ENCODE assay signal across 10 cellular contexts in genomic region chr10:46600516-46600915, GRCh38. TPM values are rescaled to one million over a fixed set of nuclear protein-coding genes. Genes with fewer than 3 reads are reported as not detected.
DNase-seq lines count a peak whose midpoint lies in the region; ATAC-seq lines count a peak whose summit lies in the region.
"Not testable (repeated sequence)": the region's sequence is repeated elsewhere in the genome, so short reads cannot be mapped to it uniquely, and the experiment has no call there.
"Had no signal": no experiment of that assay in that cellular context is flagged by ENCODE, and none has a peak within 500 bp of the region (broad histone marks: within the 10 kb centered on the region; RNA-seq: fewer than 3 reads in every experiment).

No MANE protein-coding gene starts in this region.

- not testable (repeated sequence) for H3K9me3 Mint-ChIP-seq in activated CD8-positive, alpha-beta T cell treated with anti-CD3 and anti-CD28 coated beads, Interleukin-2, amount 10 ng/mL, durations not matched to agents 7 days and 5 days (ENCODE audit: insufficient read depth)

- H3K36me3 Mint-ChIP-seq in activated CD8-positive, alpha-beta T cell treated with anti-CD3 and anti-CD28 coated beads, Interleukin-2, amount 10 ng/mL, durations not matched to agents 7 days and 5 days (ENCODE audit: low read depth) = not testable (repeated sequence)

- not testable (repeated sequence) for H3K4me3 Mint-ChIP-seq in activated CD8-positive, alpha-beta T cell treated with anti-CD3 and anti-CD28 coated beads, Interleukin-2, amount 10 ng/mL, durations not matched to agents 7 days and 5 days

- H3K27ac Mint-ChIP-seq in activated CD8-positive, alpha-beta T cell treated with anti-CD3 and anti-CD28 coated beads, Interleukin-2, amount 10 ng/mL, durations not matched to agents 7 days and 5 days = not testable (repeated sequence)

- peak; percentile 47 for ATAC-seq in GM18519 (IDR thresholded peaks at IDR 0.05; ENCODE audit: low FRiP score, unreplicated experiment)
- ATAC-seq in GM19395 (IDR thresholded peaks at IDR 0.05; ENCODE audit: unreplicated experiment) = peak; percentile 70
- peak; percentile 62 for ATAC-seq in GM21737 (IDR thresholded peaks at IDR 0.05; ENCODE audit: unreplicated experiment)
- ATAC-seq in HG02885 (IDR thresholded peaks at IDR 0.05; ENCODE audit: poor library complexity, unreplicated experiment) = peak; percentile 62
- ATAC-seq in HG03442 (IDR thresholded peaks at IDR 0.05; ENCODE audit: unreplicated experiment) = peak; percentile 50
- peak; percentile 58 for ATAC-seq in activated CD8-positive, alpha-beta T cell treated with anti-CD3 and anti-CD28 coated beads, Interleukin-2, amount 10 ng/mL, durations not matched to agents 7 days and 5 days
- ATAC-seq in left colon = peak; percentile 62

- CTCF ChIA-PET in activated CD8-positive, alpha-beta T cell treated with anti-CD3 and anti-CD28 coated beads, Interleukin-2, amount 10 ng/mL, durations not matched to agents 7 days and 5 days (lab: Charles Lee) = not testable (repeated sequence)

- intact Hi-C loops in left colon (cut with DNase I, micrococcal nuclease) = not testable (repeated sequence)

- H3K4me1 Mint-ChIP-seq in activated CD8-positive, alpha-beta T cell treated with anti-CD3 and anti-CD28 coated beads, Interleukin-2, amount 10 ng/mL, durations not matched to agents 7 days and 5 days (ENCODE audit: low read depth) = not testable (repeated sequence)

- POLR2A ChIA-PET in activated CD8-positive, alpha-beta T cell treated with anti-CD3 and anti-CD28 coated beads, Interleukin-2, amount 10 ng/mL, durations not matched to agents 7 days and 5 days (lab: Charles Lee) = not testable (repeated sequence)

- H3K27me3 Mint-ChIP-seq in activated CD8-positive, alpha-beta T cell treated with anti-CD3 and anti-CD28 coated beads, Interleukin-2, amount 10 ng/mL, durations not matched to agents 7 days and 5 days (ENCODE audit: low read depth) = not testable (repeated sequence)

- DNase-seq in activated CD8-positive, alpha-beta T cell treated with anti-CD3 and anti-CD28 coated beads, Interleukin-2, amount 10 ng/mL, durations not matched to agents 7 days and 5 days = peak; percentile 25
- not testable (repeated sequence) for DNase-seq in left colon

RNA-seq across cellular contexts. Expression of gene SYT15, which starts 21.6 kb away (rescaled TPM):
- total RNA-seq in activated CD8-positive, alpha-beta T cell treated with anti-CD3 and anti-CD28 coated beads, Interleukin-2, amount 10 ng/mL, durations not matched to agents 7 days and 5 days = 1 to 10 TPM in 1 of 2 experiments, under 1 TPM in 1; 0.55 to 1.0 TPM
- 1 to 10 TPM; 1.4 to 2.2 TPM for total RNA-seq in left colon

RNA-seq across cellular contexts. Expression of gene GPRIN2, which starts 44.1 kb away (rescaled TPM):
- not detected for total RNA-seq in activated CD8-positive, alpha-beta T cell treated with anti-CD3 and anti-CD28 coated beads, Interleukin-2, amount 10 ng/mL, durations not matched to agents 7 days and 5 days
- 10 to 100 TPM; 35.9 to 56.7 TPM for total RNA-seq in left colon
- total RNA-seq: CD8-positive, alpha-beta memory T cell; naive thymus-derived CD8-positive, alpha-beta T cell; T-cell had no signal

Comparison
In these comparisons a context has a peak if more than half of its experiments do, and no peak if none do; other contexts are left out.
1. RNA of gene GPRIN2, which starts 44.1 kb away (total RNA-seq): 35.9 to 56.7 TPM in left colon; not detected in activated CD8-positive, alpha-beta T cell treated with anti-CD3 and anti-CD28 coated beads, Interleukin-2, amount 10 ng/mL, durations not matched to agents 7 days and 5 days; every median in the first group is over 10 times any median in the second.
2. Peak in every context shown above with its lines, with median percentiles within 50 percentile points of each other: ATAC-seq.